In genomic region chr15:52284164-52284563, GRCh38 we compare ENCODE assay signal across 19 cellular contexts. TPM values are rescaled to one million over a fixed set of nuclear protein-coding genes. Genes with fewer than 3 reads are reported as not detected.
A peak's percentile ranks its signal among the peaks of the same experiment; 100 is the strongest.
DNase-seq lines count a peak whose midpoint lies in the region; ATAC-seq and TF ChIP-seq lines count a peak whose summit lies in the region.
"Had no signal": no experiment of that assay in that cellular context is flagged by ENCODE, and none has a peak within 500 bp of the region (broad histone marks: within the 10 kb centered on the region; RNA-seq: fewer than 3 reads in every experiment).

No MANE protein-coding gene starts in this region.

- no peaks in the 10 kb centered on the region for H3K9me3 ChIP-seq in breast epithelium
- H3K9me3 ChIP-seq: gastrocnemius medialis, upper lobe of right lung had no signal

- no peak overlapping the region for H3K27ac ChIP-seq in breast epithelium
- H3K27ac ChIP-seq: gastrocnemius medialis, skin epidermis, upper lobe of right lung had no signal

- POLR2A ChIA-PET in MCF 10A (lab: Yijun Ruan, JAX), result interaction anchor here (0.7 to 1.7 kb wide), 2 partner anchors 11 to 32 kb away, joined by 3 to 6 read pairs; partner anchors contain the start of gene MYO5C

- H3K4me3 ChIP-seq in breast epithelium (no peak overlapping the region), fibroblast of mammary gland (ENCODE audit: control insufficient read depth, low read depth, low read length) (no peak overlapping the region)
- H3K4me3 ChIP-seq: gastrocnemius medialis, skin epidermis, upper lobe of right lung had no signal

- no peak for TF ChIP-seq CTCF in MCF 10A (IDR thresholded peaks at IDR 0.05; ENCODE audit: unreplicated experiment)
- TF ChIP-seq CTCF in breast epithelium (IDR thresholded peaks at IDR 0.05), result no peak
- no peak for TF ChIP-seq CTCF in fibroblast of mammary gland (conservative IDR thresholded peaks at IDR 0.05; ENCODE audit: control insufficient read depth, insufficient read depth, low read depth, low read length)
- TF ChIP-seq CTCF in CD14-positive monocyte (IDR thresholded peaks at IDR 0.05), result no peak

- DNase-seq in MCF 10A (ENCODE audit: unreplicated experiment), result peak; percentile 74
- no peak for DNase-seq in breast epithelium (ENCODE audit: low spot score in 2 of 2)
- peak; percentile 42 for DNase-seq in RPMI7951 (ENCODE audit: low read depth)
- DNase-seq in fibroblast of mammary gland (ENCODE audit: low read depth), result peak; percentile 53
- DNase-seq in immature natural killer cell, result no peak
- DNase-seq in hypothalamus (lab: John Stamatoyannopoulos, UW), result no peak
- no peak for DNase-seq in CD14-positive monocyte (ENCODE audit: low spot score)
- DNase-seq: DMS 273 treated with DMSO at 0.1 percent for 48 hours; effector memory CD4-positive, alpha-beta T cell; gastrocnemius medialis; NK-92 treated with Interleukin-12 subunit alpha and Interleukin-12 subunit beta, amount 100 ng/mL, for 24 hours; T1000; upper lobe of right lung had no signal

- H3K4me1 ChIP-seq in breast epithelium, result no peaks in the 10 kb centered on the region
- H3K4me1 ChIP-seq: gastrocnemius medialis, upper lobe of right lung had no signal

- no peak for ATAC-seq in HG03175 (IDR thresholded peaks at IDR 0.05; ENCODE audit: unreplicated experiment)
- ATAC-seq: gastrocnemius medialis; stimulated activated memory B cell treated with anti-CD40 and anti-IgM and Interleukin-4, amounts not matched to agents 10 μg/mL and 1 μg/mL and 100 μg/mL, for 72 hours; upper lobe of right lung had no signal

- H3K9me3 Mint-ChIP-seq in MCF 10A (ENCODE audit: unreplicated experiment), result no peaks in the 10 kb centered on the region
- no peaks in the 10 kb centered on the region for H3K9me3 Mint-ChIP-seq in immature natural killer cell
- H3K9me3 Mint-ChIP-seq in CD14-positive monocyte, result peaks cover 0 to 7% (median 0%) of the 10 kb centered on the region in 7 donors
- H3K9me3 Mint-ChIP-seq: activated T-helper 2 cell treated with anti-CD3 and anti-CD28 coated beads, Interferon-gamma antibody, Interleukin-2, Interleukin-4, amounts not matched to agents 10 μg/mL and 5 μg/mL and 100 μg/mL, durations not matched to agents 14 hours and 24 hours and 36 hours; stimulated activated memory B cell treated with anti-CD40 and anti-IgM and Interleukin-4, amounts not matched to agents 10 μg/mL and 1 μg/mL and 100 μg/mL, for 72 hours had no signal

- CTCF ChIA-PET in MCF 10A (lab: Yijun Ruan, JAX), result no interaction called here

- H3K36me3 ChIP-seq in breast epithelium, result no peaks in the 10 kb centered on the region
- H3K36me3 ChIP-seq: gastrocnemius medialis, upper lobe of right lung had no signal

- H3K27me3 Mint-ChIP-seq in MCF 10A (ENCODE audit: insufficient read depth, unreplicated experiment), result no peaks in the 10 kb centered on the region
- H3K27me3 Mint-ChIP-seq in immature natural killer cell (ENCODE audit: low read depth in 3 of 3), result no peaks in the 10 kb centered on the region
- H3K27me3 Mint-ChIP-seq in CD14-positive monocyte (ENCODE audit: low read depth in 3 of 3), result peaks cover 0 to 1% (median 0%) of the 10 kb centered on the region in 3 donors
- H3K27me3 Mint-ChIP-seq: B cell; stimulated activated memory B cell treated with anti-CD40 and anti-IgM and Interleukin-4, amounts not matched to agents 10 μg/mL and 1 μg/mL and 100 μg/mL, for 72 hours had no signal

- intact Hi-C loops in MCF 10A (cut with micrococcal nuclease) (no loop called here), breast epithelium (cut with DNase I; ENCODE audit: low total_unique reads) (no loop called here), CD14-positive monocyte (cut with micrococcal nuclease) (no loop called here)

- peak overlapping the region; percentile 77 for H3K27ac Mint-ChIP-seq in MCF 10A (ENCODE audit: low read depth, unreplicated experiment)
- no peak overlapping the region for H3K27ac Mint-ChIP-seq in immature natural killer cell
- no peak overlapping the region for H3K27ac Mint-ChIP-seq in CD14-positive monocyte
- H3K27ac Mint-ChIP-seq: activated T-helper 2 cell treated with anti-CD3 and anti-CD28 coated beads, Interferon-gamma antibody, Interleukin-2, Interleukin-4, amounts not matched to agents 10 μg/mL and 5 μg/mL and 100 μg/mL, durations not matched to agents 14 hours and 24 hours and 36 hours; B cell; mesothelial cell of epicardium; stimulated activated memory B cell treated with anti-CD40 and anti-IgM and Interleukin-4, amounts not matched to agents 10 μg/mL and 1 μg/mL and 100 μg/mL, for 72 hours had no signal

- no peaks in the 10 kb centered on the region for H3K27me3 ChIP-seq in breast epithelium
- H3K27me3 ChIP-seq: gastrocnemius medialis, upper lobe of right lung had no signal

- H3K4me3 Mint-ChIP-seq in MCF 10A (ENCODE audit: unreplicated experiment) (no peak overlapping the region), immature natural killer cell (no peak overlapping the region), CD14-positive monocyte (no peak overlapping the region)
- H3K4me3 Mint-ChIP-seq: B cell; mesothelial cell of epicardium; stimulated activated memory B cell treated with anti-CD40 and anti-IgM and Interleukin-4, amounts not matched to agents 10 μg/mL and 1 μg/mL and 100 μg/mL, for 72 hours had no signal

- H3K36me3 Mint-ChIP-seq in MCF 10A (ENCODE audit: insufficient read depth, unreplicated experiment) (peaks cover 22% of the 10 kb centered on the region), immature natural killer cell (no peaks in the 10 kb centered on the region), CD14-positive monocyte (no peaks in the 10 kb centered on the region)

- TF ChIP-seq POLR2A in breast epithelium (IDR thresholded peaks at IDR 0.05), result no peak

- H3K4me1 Mint-ChIP-seq in MCF 10A (ENCODE audit: insufficient read depth, unreplicated experiment) (peaks cover 21% of the 10 kb centered on the region), immature natural killer cell (no peaks in the 10 kb centered on the region), CD14-positive monocyte (no peaks in the 10 kb centered on the region)
- H3K4me1 Mint-ChIP-seq: B cell had no signal

- BruUV-seq in MCF 10A (replicated peaks; lab: Mats Ljungman, UMichigan), result no TSS peak

RNA-seq across cellular contexts. Expression of gene MYO5C, which starts 11.4 kb away (rescaled TPM):
- total RNA-seq in MCF 10A (2022), result 25.7 and 29.4 TPM in 2 replicates
- 10 to 100 TPM; 16.6 to 71.3 (median 51.5) TPM for total RNA-seq in breast epithelium
- total RNA-seq in RPMI7951 (2014; rRNA removed; shearing (Covaris generic)), result 1.2 and 1.3 TPM in 2 replicates
- under 1 TPM in 1 of 3 donors, not detected in 2; 0.19 TPM for polyA plus RNA-seq in immature natural killer cell
- polyA plus RNA-seq in CD14-positive monocyte, result not detected

Comparison
In these comparisons a context has a peak if more than half of its experiments do, and no peak if none do; other contexts are left out.
1. DNase-seq: peak in MCF 10A (single experiment), RPMI7951 (single experiment) and fibroblast of mammary gland (single experiment); none in breast epithelium (0 of 2), immature natural killer cell (0 of 3), hypothalamus (0 of 51) and CD14-positive monocyte (single experiment).